Comparison of ENCODE assay signal across 8 cellular contexts in genomic region chr12:13044002-13044858, GRCh38. TPM values are rescaled to one million over a fixed set of nuclear protein-coding genes. Genes with fewer than 3 reads are reported as not detected.
DNase-seq lines count a peak whose midpoint lies in the region; ATAC-seq and TF ChIP-seq lines count a peak whose summit lies in the region.

TSS of gene FAM234B (plus strand) at chr12:13044381. CDS start at chr12:13044404, 23 bp downstream.

- H3K27me3 ChIP-seq in adrenal gland (no peaks in the 10 kb centered on the region), upper lobe of left lung (no peaks in the 10 kb centered on the region)

- peaks cover 0 to 14% of the 10 kb centered on the region in 2 donors for H3K4me1 ChIP-seq in adrenal gland (replicated peaks in 1 of 2)
- peaks cover 7 to 19% (median 9%) of the 10 kb centered on the region in 4 donors for H3K4me1 ChIP-seq in upper lobe of left lung

- TF ChIP-seq CTCF in adrenal gland (IDR thresholded peaks at IDR 0.05) (peak in 1 of 6 experiments; percentile 17), upper lobe of left lung (IDR thresholded peaks at IDR 0.05) (peak in 3 of 6 experiments; percentile 37 to 49 (median 40))

- 1 to 38% (median 3%) methylated on average over 6 to 71 of the region's 71 CpGs for WGBS in adrenal gland, 4 donors
- WGBS in upper lobe of left lung, 2 donors = 4% methylated on average over 29 to 38 of the region's 71 CpGs

- peak within 1 kb of the TSS; percentile 77 to 99 (median 90) for H3K4me3 ChIP-seq in adrenal gland
- H3K4me3 ChIP-seq in upper lobe of left lung = peak within 1 kb of the TSS; percentile 74 to 99 (median 88)

- TF ChIP-seq POLR2A in adrenal gland (IDR thresholded peaks at IDR 0.05) = no peak
- TF ChIP-seq POLR2A in upper lobe of left lung (IDR thresholded peaks at IDR 0.05) = peak in 1 of 4 donors; percentile 45

- TF ChIP-seq EP300 in upper lobe of left lung (IDR thresholded peaks at IDR 0.05) = no peak

- H3K9me3 ChIP-seq in adrenal gland (replicated peaks in 1 of 3) (no peaks in the 10 kb centered on the region), upper lobe of left lung (no peaks in the 10 kb centered on the region)

- ATAC-seq in GM21825 (IDR thresholded peaks at IDR 0.05; ENCODE audit: unreplicated experiment) = peak; percentile 86
- ATAC-seq in left ventricle myocardium superior = peak; percentile 99
- ATAC-seq in upper lobe of left lung (ENCODE audit: low FRiP score in 2 of 2) = peak; percentile 89 to 97

- DNase-seq in GDM1 (lab: John Stamatoyannopoulos, UW) (peak; percentile 2), LoVo (ENCODE audit: low spot score) (peak; percentile 86), SW480 (ENCODE audit: low spot score) (peak; percentile 76), adrenal gland (peak; percentile 55 to 80 (median 72)), left ventricle myocardium superior (peak; percentile 92), posterior vena cava (ENCODE audit: low spot score) (peak; percentile 95), upper lobe of left lung (peak; percentile 78 to 97)

- intact Hi-C loops in adrenal gland (cut with DNase I) (no loop called here), left ventricle myocardium superior (cut with micrococcal nuclease) (no loop called here), posterior vena cava (cut with DNase I) (no loop called here)

- H3K36me3 ChIP-seq in adrenal gland (replicated peaks in 1 of 2) = no peaks in the 10 kb centered on the region
- no peaks in the 10 kb centered on the region for H3K36me3 ChIP-seq in upper lobe of left lung

- H3K27ac ChIP-seq in adrenal gland (peak within 1 kb of the TSS in 3 of 5 donors; percentile 32 to 58 (median 39)), upper lobe of left lung (peak within 1 kb of the TSS; percentile 38 to 84 (median 56))

RNA-seq across cellular contexts. Expression of gene FAM234B, which starts in this region (rescaled TPM):
- total RNA-seq in adrenal gland = 1 to 10 TPM; 4.0 to 9.9 (median 7.2) TPM
- polyA plus RNA-seq in adrenal gland = 1 to 10 TPM in 1 of 3 donors, under 1 TPM in 2; 0.64 to 4.6 (median 0.67) TPM
- total RNA-seq in left ventricle myocardium superior = 1.8 TPM
- total RNA-seq in posterior vena cava = 1 to 10 TPM; 4.5 to 4.9 TPM
- total RNA-seq in upper lobe of left lung = 10 to 100 TPM in 1 of 6 donors, 1 to 10 TPM in 5; 3.1 to 16.2 (median 8.8) TPM

Comparison
In these comparisons a context has a peak if more than half of its experiments do, and no peak if none do; other contexts are left out.
1. Peak in every context shown above with its lines: DNase-seq, ATAC-seq, H3K4me3 ChIP-seq and H3K27ac ChIP-seq.
2. DNase-seq: peak in every context shown above with its lines; median percentile 95 in posterior vena cava; 92 in left ventricle myocardium superior; 88 in upper lobe of left lung; 86 in LoVo; 76 in SW480; 72 in adrenal gland; 2 in GDM1.